In the genomic region with DNA sequence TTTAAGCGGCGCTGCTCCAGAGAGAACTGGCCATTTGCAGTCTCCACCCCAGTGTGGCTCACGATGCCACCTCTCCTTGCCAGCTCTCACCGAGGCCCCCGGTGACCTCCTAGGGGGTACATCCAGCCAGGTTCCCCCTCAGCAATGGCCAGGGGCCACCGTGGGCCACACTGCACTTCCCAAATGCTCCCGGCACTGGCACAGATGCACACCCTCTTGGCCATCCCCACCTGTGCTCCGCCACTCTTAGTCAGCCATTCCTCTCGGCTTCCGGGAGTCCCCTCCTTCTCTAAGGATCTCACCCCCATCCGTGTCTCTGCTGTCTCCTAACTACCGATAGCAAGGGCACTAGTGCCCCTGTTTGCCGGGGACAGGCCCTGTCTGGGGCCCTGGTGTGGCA, we compare ENCODE assay signal across 1 cellular context.
TF ChIP-seq lines count a peak whose summit lies in the region.

No MANE protein-coding gene starts in this region.

TF ChIP-seq in WTC11, 78 proteins besides CTCF, POLR2A, EP300 and RAD21 (continued from another document):
- no peak for TF ChIP-seq ZNF512 (CRISPR knock-in tag; IDR thresholded peaks at IDR 0.05; ENCODE audit: borderline replicate concordance)
